In genomic region chr2:9753276-9753600, GRCh38 we compare ENCODE assay signal across 1 cellular context.
TF ChIP-seq lines count a peak whose summit lies in the region.

No MANE protein-coding gene starts in this region.

TF ChIP-seq in GM12878, 131 proteins besides CTCF, POLR2A, EP300 and RAD21 (continued from another document and continues in another):
- TF ChIP-seq ZBTB11 (CRISPR knock-in tag; IDR thresholded peaks at IDR 0.05): no peak
- peak; percentile 61 for TF ChIP-seq USF1 (IDR thresholded peaks at IDR 0.05; ENCODE audit: borderline replicate concordance, extremely low read length, insufficient read depth, low read depth, low read length)
- no peak for TF ChIP-seq SP1 (IDR thresholded peaks at IDR 0.05; ENCODE audit: low read depth, low read length)
- no peak for TF ChIP-seq ZNF207 (IDR thresholded peaks at IDR 0.05; ENCODE audit: borderline replicate concordance)
- no peak for TF ChIP-seq NR2C1 (IDR thresholded peaks at IDR 0.05)
- TF ChIP-seq BRCA1 (IDR thresholded peaks at IDR 0.05; ENCODE audit: low read depth, low read length): no peak
- peak; percentile 22; the same call in 1 of the 2 replicates for TF ChIP-seq PKNOX1 (IDR thresholded peaks at IDR 0.05)
- no peak for TF ChIP-seq ZNF384 (IDR thresholded peaks at IDR 0.05; ENCODE audit: borderline replicate concordance, low read depth, low read length)
- TF ChIP-seq NBN (IDR thresholded peaks at IDR 0.05): peak; percentile 76
- 0 out of 2 replicates have a peak, but pooled peaks have one; percentile 35 for TF ChIP-seq DPF2 (IDR thresholded peaks at IDR 0.05)
- peak in 1 of 2 experiments; percentile 75; a peak in 2 of 4 replicates for TF ChIP-seq BHLHE40 (IDR thresholded peaks at IDR 0.05; ENCODE audit: borderline replicate concordance in 1 of 2, low read depth in 2 of 2, low read length in 1 of 2)
- TF ChIP-seq NFYA (IDR thresholded peaks at IDR 0.05; ENCODE audit: borderline replicate concordance, low read depth, low read length): no peak
- TF ChIP-seq RB1 (IDR thresholded peaks at IDR 0.05; ENCODE audit: borderline replicate concordance): no peak
- peak; percentile 77 for TF ChIP-seq IRF4 (IDR thresholded peaks at IDR 0.05; ENCODE audit: low read depth, low read length)
- no peak for TF ChIP-seq CEBPZ (IDR thresholded peaks at IDR 0.05; ENCODE audit: low read depth, low read length)
- no peak for TF ChIP-seq TARDBP (IDR thresholded peaks at IDR 0.05; ENCODE audit: borderline replicate concordance)
- TF ChIP-seq SMC3 (IDR thresholded peaks at IDR 0.05; ENCODE audit: borderline replicate concordance, low read length): 0 out of 2 replicates have a peak, but pooled peaks have one; percentile 11
- TF ChIP-seq ESRRA (IDR thresholded peaks at IDR 0.05; ENCODE audit: low read length): no peak
- TF ChIP-seq MYC (IDR thresholded peaks at IDR 0.05; ENCODE audit: insufficient read depth, insufficient read length, insufficient replicate concordance, low read length, severe bottlenecking): no peak
- no peak for TF ChIP-seq FOS (IDR thresholded peaks at IDR 0.05; ENCODE audit: borderline replicate concordance, extremely low read depth, insufficient read length)
- TF ChIP-seq CREB1 (IDR thresholded peaks at IDR 0.05; ENCODE audit: low read depth): no peak
- no peak for TF ChIP-seq PAX8 (IDR thresholded peaks at IDR 0.05)
- no peak for TF ChIP-seq LARP7 (IDR thresholded peaks at IDR 0.05)
- 0 out of 2 replicates have a peak, but pooled peaks have one; percentile 83 for TF ChIP-seq HDGF (IDR thresholded peaks at IDR 0.05)
- TF ChIP-seq ATF2 (IDR thresholded peaks at IDR 0.05; ENCODE audit: low read length): no peak; the same call in 1 of the 2 replicates
- TF ChIP-seq KLF5 (IDR thresholded peaks at IDR 0.05; ENCODE audit: partially characterized antibody): no peak
- no peak for TF ChIP-seq SRF (IDR thresholded peaks at IDR 0.05; ENCODE audit: low read depth in 2 of 2, low read length in 2 of 2)
- no peak for TF ChIP-seq JUND (IDR thresholded peaks at IDR 0.05; ENCODE audit: low read depth, low read length)
- no peak for TF ChIP-seq ZBTB40 (IDR thresholded peaks at IDR 0.05; ENCODE audit: borderline replicate concordance)
- TF ChIP-seq REST (IDR thresholded peaks at IDR 0.05; ENCODE audit: low read depth, low read length): no peak
- peak; percentile 63; the same call in 1 of the 2 replicates for TF ChIP-seq ZBTB33 (IDR thresholded peaks at IDR 0.05)
- TF ChIP-seq BCL3 (IDR thresholded peaks at IDR 0.05; ENCODE audit: borderline replicate concordance, insufficient read depth, low read depth, low read length, poor library complexity, severe bottlenecking): peak; percentile 55
